In the genomic region with DNA sequence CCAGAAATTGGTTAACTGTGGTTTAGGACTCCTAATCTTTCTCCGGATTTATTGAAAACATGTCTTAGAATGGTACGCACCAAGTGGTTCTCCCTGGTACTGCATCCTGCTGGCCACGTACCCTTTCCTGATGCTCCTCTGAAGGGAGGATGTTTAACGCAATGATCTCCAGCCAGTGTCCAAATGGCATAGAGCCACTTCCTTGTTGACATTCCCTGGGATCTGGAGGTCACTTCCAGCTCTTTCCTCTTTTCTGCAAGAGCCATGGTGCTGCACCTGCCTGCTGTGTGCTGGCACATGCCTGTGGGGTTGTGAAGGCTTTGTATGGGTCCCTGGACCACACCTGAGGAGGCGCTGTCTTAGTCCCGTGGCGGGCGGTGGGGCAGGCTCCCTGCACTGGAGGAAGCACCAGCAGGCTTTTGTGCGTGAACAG, we compare ENCODE assay signal across 7 cellular contexts. TPM values are rescaled to one million over a fixed set of nuclear protein-coding genes. Genes with fewer than 3 reads are reported as not detected.
DNase-seq lines count a peak whose midpoint lies in the region; ATAC-seq and TF ChIP-seq lines count a peak whose summit lies in the region.

No MANE protein-coding gene starts in this region.

- ATAC-seq in gastrocnemius medialis (peak in 1 of 2 donors; percentile 49), HG02840 (IDR thresholded peaks at IDR 0.05; ENCODE audit: low FRiP score, unreplicated experiment) (no peak)

- DNase-seq in NCI-H748 treated with DMSO at 0.1 percent for 48 hours (lab: John Stamatoyannopoulos, UW) (peak; percentile 23), epithelial cell of esophagus (ENCODE audit: low read depth) (peak; percentile 47), gastrocnemius medialis (peak in 1 of 2 donors; percentile 61), NK-92 (lab: John Stamatoyannopoulos, UW; ENCODE audit: unreplicated experiment) (no peak), NCI-H1694 (lab: John Stamatoyannopoulos, UW) (no peak)

- H3K4me1 ChIP-seq in gastrocnemius medialis = peaks cover 58 to 64% of the 10 kb centered on the region in 2 donors

- H3K27ac ChIP-seq in gastrocnemius medialis = peak overlapping the region in 3 of 4 donors; percentile 49 to 85 (median 64)

- intact Hi-C loops in gastrocnemius medialis (cut with DNase I; ENCODE audit: low total_unique reads) = no loop called here

- in situ Hi-C loops in gastrocnemius medialis (cut with MboI; ENCODE audit: low sequenced_read_pairs in 4 of 4) = no loop called here

- H3K4me3 ChIP-seq in epithelial cell of esophagus (ENCODE audit: low read length) (no peak overlapping the region), gastrocnemius medialis (no peak overlapping the region)

- TF ChIP-seq POLR2A in gastrocnemius medialis (IDR thresholded peaks at IDR 0.05) = no peak

- no peaks in the 10 kb centered on the region for H3K36me3 ChIP-seq in gastrocnemius medialis

- no peaks in the 10 kb centered on the region for H3K9me3 ChIP-seq in gastrocnemius medialis

- TF ChIP-seq CTCF in GM12873 (IDR thresholded peaks at IDR 0.05; ENCODE audit: insufficient read depth, low read depth, low read length, missing control alignments) (peak; percentile 70), epithelial cell of esophagus (IDR thresholded peaks at IDR 0.05; ENCODE audit: insufficient read depth, low read depth, low read length, missing control alignments) (peak; percentile 66), gastrocnemius medialis (IDR thresholded peaks at IDR 0.05 in 4 of 5, conservative IDR thresholded peaks at IDR 0.05 in 1 of 5) (peak; percentile 16 to 58 (median 40))

- no peaks in the 10 kb centered on the region for H3K27me3 ChIP-seq in gastrocnemius medialis

RNA-seq across cellular contexts. Expression of gene GALNT2, which starts 53.9 kb away (rescaled TPM):
- 100 to 1,000 TPM in 1 of 4 donors, 10 to 100 TPM in 3; 73.7 to 106 (median 78.3) TPM for total RNA-seq in gastrocnemius medialis

Comparison
In these comparisons a context has a peak if more than half of its experiments do, and no peak if none do; other contexts are left out.
1. DNase-seq: peak in NCI-H748 treated with DMSO at 0.1 percent for 48 hours (single experiment) and epithelial cell of esophagus (single experiment); none in NK-92 (single experiment) and NCI-H1694 (single experiment).
2. Peak in every context shown above with its lines, with median percentiles within 50 percentile points of each other: CTCF ChIP-seq.